In the genomic region with DNA sequence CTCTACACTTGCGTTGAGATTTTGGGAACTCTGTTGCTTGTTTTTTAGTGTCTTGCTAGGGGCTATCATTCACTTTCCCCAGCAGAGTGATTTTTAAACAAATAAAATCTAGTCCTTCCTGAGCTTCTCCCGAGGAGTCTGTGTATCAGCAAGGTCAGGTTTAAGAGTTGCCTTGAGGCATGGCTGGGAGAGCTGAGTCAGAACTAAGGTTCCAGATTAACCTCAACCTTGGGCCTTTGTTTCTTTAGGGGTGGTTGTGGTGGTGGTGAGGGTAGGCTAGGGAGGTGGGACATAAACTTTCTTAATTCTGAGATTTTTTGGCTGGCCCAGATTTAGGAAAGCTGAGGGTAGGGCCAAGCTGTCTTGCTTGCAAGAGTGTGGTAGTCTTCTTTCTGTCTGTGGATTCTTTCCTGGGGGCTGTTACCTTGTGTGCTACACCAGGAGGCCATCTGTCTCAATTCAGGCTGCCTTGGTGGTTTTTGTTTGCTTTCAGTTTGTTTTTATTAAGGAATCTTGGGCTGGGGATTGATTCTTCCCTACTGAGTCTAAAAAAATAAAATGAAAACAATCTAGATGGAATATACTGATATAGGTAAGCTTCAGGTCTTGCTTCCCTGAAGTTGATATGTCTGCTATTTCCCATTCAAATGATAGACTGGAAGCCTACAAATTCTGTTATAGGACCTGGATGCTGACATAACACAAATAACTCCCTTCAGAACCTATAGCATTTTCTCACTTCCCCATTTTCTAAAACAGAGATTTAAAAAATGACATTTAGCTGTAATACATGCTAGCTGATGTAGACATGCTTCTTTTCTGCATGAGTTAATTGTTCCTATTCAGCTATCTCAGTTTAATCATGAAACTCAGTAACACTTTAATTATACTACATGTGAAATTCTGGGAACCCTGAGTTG, we compare ENCODE assay signal across 12 cellular contexts. TPM values are rescaled to one million over a fixed set of nuclear protein-coding genes. Genes with fewer than 3 reads are reported as not detected.
A peak's percentile ranks its signal among the peaks of the same experiment; 100 is the strongest.
DNase-seq lines count a peak whose midpoint lies in the region; ATAC-seq and TF ChIP-seq lines count a peak whose summit lies in the region.
"Had no signal": no experiment of that assay in that cellular context is flagged by ENCODE, and none has a peak within 500 bp of the region (broad histone marks: within the 10 kb centered on the region; RNA-seq: fewer than 3 reads in every experiment).

No MANE protein-coding gene starts in this region.

- peaks cover 3% of the 10 kb centered on the region; the same call in 1 of the 2 replicates for H3F3A ChIP-seq in MM.1S (ENCODE audit: insufficient read depth, low read length)

- H3K4me2 ChIP-seq in MM.1S (ENCODE audit: low read depth, low read length) = peak overlapping the region; percentile 18; the same call in 1 of the 2 replicates

- no peak overlapping the region; the same call in 1 of the 2 replicates for H3K4me3 ChIP-seq in MM.1S (ENCODE audit: low read length)
- H3K4me3 ChIP-seq: left ventricle myocardium inferior had no signal

- no peaks in the 10 kb centered on the region for H3K9me3 ChIP-seq in MM.1S (replicated peaks; ENCODE audit: insufficient read depth, low read length)
- H3K9me3 ChIP-seq: left ventricle myocardium inferior had no signal

- peak overlapping the region; percentile 57; the same call in 1 of the 2 replicates for H3K27ac ChIP-seq in MM.1S (ENCODE audit: low read length)
- H3K27ac ChIP-seq: left ventricle myocardium inferior had no signal

- no peaks in the 10 kb centered on the region for H3K9me2 ChIP-seq in MM.1S (replicated peaks; ENCODE audit: insufficient read depth, low read length)

- no peaks in the 10 kb centered on the region for H3K36me3 ChIP-seq in MM.1S (replicated peaks; ENCODE audit: insufficient read depth, low read length)
- H3K36me3 ChIP-seq: left ventricle myocardium inferior had no signal

- H3K4me1 ChIP-seq in MM.1S (ENCODE audit: low read length) = peaks cover 32% of the 10 kb centered on the region

- DNase-seq in ELR (ENCODE audit: low read depth) (peak; percentile 22), MM.1S (peak; percentile 40), SHP77 (lab: John Stamatoyannopoulos, UW) (no peak), NCI-H2107 treated with DMSO at 0.1 percent for 48 hours (lab: John Stamatoyannopoulos, UW; ENCODE audit: unreplicated experiment) (no peak)
- DNase-seq: left ventricle myocardium inferior, NCI-H2171 treated with DMSO at 0.1 percent for 48 hours had no signal

- H2AFZ ChIP-seq in MM.1S (ENCODE audit: low read length) = peak overlapping the region; percentile 49; the same call in 1 of the 2 replicates

- no peak overlapping the region for H3K9ac ChIP-seq in MM.1S (ENCODE audit: low read length)

- no peaks in the 10 kb centered on the region for H3K79me2 ChIP-seq in MM.1S (ENCODE audit: low read length)

- TF ChIP-seq CTCF in MM.1S (IDR thresholded peaks at IDR 0.05; ENCODE audit: low read length) = no peak

- H3K27me3 ChIP-seq in MM.1S (replicated peaks; ENCODE audit: insufficient read depth, low read length) = no peaks in the 10 kb centered on the region

- H4K20me1 ChIP-seq in MM.1S (ENCODE audit: insufficient read depth, low read length) = no peaks in the 10 kb centered on the region

- ATAC-seq in GM19397 (IDR thresholded peaks at IDR 0.05; ENCODE audit: unreplicated experiment) (peak; percentile 53), HG02870 (IDR thresholded peaks at IDR 0.05; ENCODE audit: unreplicated experiment) (peak; percentile 81), esophagus mucosa (no peak), GM18520 (IDR thresholded peaks at IDR 0.05; ENCODE audit: unreplicated experiment) (no peak)

RNA-seq across cellular contexts. Expression of a gene that starts 5.4 kb away (rescaled TPM):
- total RNA-seq in esophagus mucosa = not detected
- total RNA-seq: HT1080, pulmonary artery endothelial cell had no signal

Comparison
In these comparisons a context has a peak if more than half of its experiments do, and no peak if none do; other contexts are left out.
1. DNase-seq: peak in ELR (single experiment) and MM.1S (single experiment); none in SHP77 (0 of 2) and NCI-H2107 treated with DMSO at 0.1 percent for 48 hours (single experiment).
2. ATAC-seq: peak in GM19397 (single experiment) and HG02870 (single experiment); none in esophagus mucosa (single experiment) and GM18520 (single experiment).